ENCODE assay signal across 8 cellular contexts in the genomic region with DNA sequence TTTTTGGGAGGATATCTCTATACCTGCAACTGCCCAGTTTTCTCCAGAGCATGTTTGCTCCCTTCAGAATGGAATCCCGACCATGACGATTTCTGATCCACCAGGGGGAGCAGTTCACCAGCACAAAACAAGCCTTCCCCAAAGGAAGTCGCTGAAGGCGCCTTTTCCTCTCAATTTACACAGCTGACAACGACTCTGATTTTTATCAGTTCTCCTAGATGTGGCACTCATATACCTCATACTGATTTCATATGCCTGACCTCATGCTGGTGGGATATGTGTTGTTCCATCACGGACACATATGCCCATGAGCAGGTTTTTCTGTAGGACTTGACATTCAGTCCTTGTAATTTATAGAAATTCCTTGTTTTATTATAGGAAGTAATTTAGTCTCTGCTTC.
DNase-seq lines count a peak whose midpoint lies in the region; ATAC-seq lines count a peak whose summit lies in the region.

No MANE protein-coding gene starts in this region.

- peak; percentile 57 for ATAC-seq in HG03280 (IDR thresholded peaks at IDR 0.05; ENCODE audit: unreplicated experiment)

- H3K27ac ChIP-seq in epithelial cell of prostate = peak overlapping the region; percentile 10

- peak; percentile 64 for DNase-seq in NK-92 treated with Interleukin-12 subunit alpha and Interleukin-12 subunit beta, amount 100 ng/mL, for 24 hours (lab: John Stamatoyannopoulos, UW)
- no peak for DNase-seq in NK-92 (lab: John Stamatoyannopoulos, UW; ENCODE audit: unreplicated experiment)
- DNase-seq in NCI-H774 (lab: John Stamatoyannopoulos, UW) = peak; percentile 50
- peak; percentile 20 to 22 for DNase-seq in activated CD8-positive, alpha-beta memory T cell treated with anti-CD3 and anti-CD28 coated beads for 4 hours (ENCODE audit: low read depth in 2 of 2)
- no peak for DNase-seq in epithelial cell of prostate (ENCODE audit: low read depth, low spot score)
- DNase-seq in myocyte (ENCODE audit: low read depth) = peak; percentile 82
- peak; percentile 6 to 70 (median 26) for DNase-seq in stimulated activated naive CD4-positive, alpha-beta T cell (lab: John Stamatoyannopoulos, UW)

Comparison
In these comparisons a context has a peak if more than half of its experiments do, and no peak if none do; other contexts are left out.
1. DNase-seq: peak in NK-92 treated with Interleukin-12 subunit alpha and Interleukin-12 subunit beta, amount 100 ng/mL, for 24 hours (single experiment), NCI-H774 (single experiment), activated CD8-positive, alpha-beta memory T cell treated with anti-CD3 and anti-CD28 coated beads for 4 hours (2 of 2), myocyte (single experiment) and stimulated activated naive CD4-positive, alpha-beta T cell (6 of 6); none in NK-92 (single experiment) and epithelial cell of prostate (single experiment).